1 cellular context compared by ENCODE assay signal in the genomic region with DNA sequence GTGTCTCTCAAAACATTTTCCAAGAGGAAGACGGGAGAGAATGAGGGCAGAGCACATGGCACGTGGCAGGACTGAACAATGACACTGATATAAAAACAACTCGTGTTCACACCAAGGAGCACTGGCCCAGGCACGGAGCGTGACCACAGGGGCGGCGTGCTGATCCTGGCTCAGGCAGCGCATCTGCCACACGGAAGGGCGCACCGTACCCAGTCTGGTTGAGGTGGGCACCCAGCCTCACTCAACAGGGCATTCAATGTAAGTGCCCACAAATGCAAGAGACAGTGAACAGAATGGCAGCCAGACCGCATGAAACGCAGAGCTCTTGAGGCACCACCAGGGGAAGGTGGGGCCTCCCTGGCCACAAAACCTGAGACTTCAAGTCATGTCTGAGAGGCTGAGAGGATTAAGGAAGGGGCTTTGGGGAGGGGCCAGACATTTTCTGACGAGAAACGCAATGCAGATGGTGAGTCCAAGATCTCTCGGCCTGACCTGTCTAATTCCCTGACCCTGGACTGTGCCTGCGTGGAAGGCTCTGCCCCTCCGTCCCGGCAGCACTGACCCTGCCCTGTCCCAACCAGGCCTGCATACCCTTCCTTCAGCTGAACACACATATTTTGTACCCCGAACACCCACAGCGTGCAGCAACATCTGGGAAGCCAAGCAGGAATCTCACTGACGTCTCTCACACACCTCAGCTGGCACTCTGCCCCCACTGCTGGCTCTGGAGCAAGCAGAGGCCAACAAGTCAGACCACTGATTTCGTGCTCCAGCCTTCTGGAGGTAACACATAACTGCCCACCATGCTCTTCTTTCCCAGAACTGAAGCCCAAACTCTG.
TF ChIP-seq lines count a peak whose summit lies in the region.

No MANE protein-coding gene starts in this region.

TF ChIP-seq in GM12878, 131 proteins besides CTCF, POLR2A, EP300 and RAD21 (continued from another document and continues in another):
- TF ChIP-seq BRCA1 (IDR thresholded peaks at IDR 0.05; ENCODE audit: low read depth, low read length) (no peak), MEF2B (IDR thresholded peaks at IDR 0.05; ENCODE audit: partially characterized antibody, poor library complexity, severe bottlenecking) (no peak), PKNOX1 (IDR thresholded peaks at IDR 0.05) (no peak), MTA3 (IDR thresholded peaks at IDR 0.05; ENCODE audit: borderline replicate concordance, low read length) (no peak), NKRF (conservative IDR thresholded peaks at IDR 0.05) (peak; percentile 37; the same call in 1 of the 2 replicates), ZNF207 (IDR thresholded peaks at IDR 0.05; ENCODE audit: borderline replicate concordance) (0 out of 2 replicates have a peak, but pooled peaks have one; percentile 41), KDM1A (IDR thresholded peaks at IDR 0.05; ENCODE audit: borderline replicate concordance) (no peak), FOXK2 (IDR thresholded peaks at IDR 0.05) (no peak), CHD1 (IDR thresholded peaks at IDR 0.05; ENCODE audit: low read depth, low read length) (no peak), IKZF2 (IDR thresholded peaks at IDR 0.05) (peak in 1 of 2 experiments; percentile 42; a peak in 1 of 4 replicates), HDGF (IDR thresholded peaks at IDR 0.05) (0 out of 2 replicates have a peak, but pooled peaks have one; percentile 54), STAT1 (conservative IDR thresholded peaks at IDR 0.05) (no peak), NFXL1 (IDR thresholded peaks at IDR 0.05; ENCODE audit: borderline replicate concordance) (no peak), RAD51 (IDR thresholded peaks at IDR 0.05) (no peak), BACH1 (IDR thresholded peaks at IDR 0.05; ENCODE audit: borderline replicate concordance) (no peak), CHD2 (IDR thresholded peaks at IDR 0.05; ENCODE audit: borderline replicate concordance, low read depth, low read length) (0 out of 2 replicates have a peak, but pooled peaks have one; percentile 24), BHLHE40 (IDR thresholded peaks at IDR 0.05; ENCODE audit: borderline replicate concordance in 1 of 2, low read depth in 2 of 2, low read length in 1 of 2) (peak; percentile 72 to 79; a peak in 3 of 4 replicates), E2F8 (IDR thresholded peaks at IDR 0.05; ENCODE audit: low read depth, partially characterized antibody) (no peak), RFX5 (IDR thresholded peaks at IDR 0.05; ENCODE audit: low read depth, low read length) (no peak), WRNIP1 (IDR thresholded peaks at IDR 0.05; ENCODE audit: borderline replicate concordance, low read depth, low read length) (no peak), BCLAF1 (IDR thresholded peaks at IDR 0.05) (no peak), YY1 (IDR thresholded peaks at IDR 0.05; ENCODE audit: low read depth, low read length) (0 out of 2 replicates have a peak, but pooled peaks have one; percentile 24), SUPT20H (IDR thresholded peaks at IDR 0.05; ENCODE audit: borderline replicate concordance, control insufficient read depth, low read depth, low read length) (no peak), TCF7 (IDR thresholded peaks at IDR 0.05; ENCODE audit: borderline replicate concordance) (no peak), POU2F2 (IDR thresholded peaks at IDR 0.05; ENCODE audit: borderline replicate concordance, low read depth, low read length) (no peak)
- TF ChIP-seq, protein P1, sequence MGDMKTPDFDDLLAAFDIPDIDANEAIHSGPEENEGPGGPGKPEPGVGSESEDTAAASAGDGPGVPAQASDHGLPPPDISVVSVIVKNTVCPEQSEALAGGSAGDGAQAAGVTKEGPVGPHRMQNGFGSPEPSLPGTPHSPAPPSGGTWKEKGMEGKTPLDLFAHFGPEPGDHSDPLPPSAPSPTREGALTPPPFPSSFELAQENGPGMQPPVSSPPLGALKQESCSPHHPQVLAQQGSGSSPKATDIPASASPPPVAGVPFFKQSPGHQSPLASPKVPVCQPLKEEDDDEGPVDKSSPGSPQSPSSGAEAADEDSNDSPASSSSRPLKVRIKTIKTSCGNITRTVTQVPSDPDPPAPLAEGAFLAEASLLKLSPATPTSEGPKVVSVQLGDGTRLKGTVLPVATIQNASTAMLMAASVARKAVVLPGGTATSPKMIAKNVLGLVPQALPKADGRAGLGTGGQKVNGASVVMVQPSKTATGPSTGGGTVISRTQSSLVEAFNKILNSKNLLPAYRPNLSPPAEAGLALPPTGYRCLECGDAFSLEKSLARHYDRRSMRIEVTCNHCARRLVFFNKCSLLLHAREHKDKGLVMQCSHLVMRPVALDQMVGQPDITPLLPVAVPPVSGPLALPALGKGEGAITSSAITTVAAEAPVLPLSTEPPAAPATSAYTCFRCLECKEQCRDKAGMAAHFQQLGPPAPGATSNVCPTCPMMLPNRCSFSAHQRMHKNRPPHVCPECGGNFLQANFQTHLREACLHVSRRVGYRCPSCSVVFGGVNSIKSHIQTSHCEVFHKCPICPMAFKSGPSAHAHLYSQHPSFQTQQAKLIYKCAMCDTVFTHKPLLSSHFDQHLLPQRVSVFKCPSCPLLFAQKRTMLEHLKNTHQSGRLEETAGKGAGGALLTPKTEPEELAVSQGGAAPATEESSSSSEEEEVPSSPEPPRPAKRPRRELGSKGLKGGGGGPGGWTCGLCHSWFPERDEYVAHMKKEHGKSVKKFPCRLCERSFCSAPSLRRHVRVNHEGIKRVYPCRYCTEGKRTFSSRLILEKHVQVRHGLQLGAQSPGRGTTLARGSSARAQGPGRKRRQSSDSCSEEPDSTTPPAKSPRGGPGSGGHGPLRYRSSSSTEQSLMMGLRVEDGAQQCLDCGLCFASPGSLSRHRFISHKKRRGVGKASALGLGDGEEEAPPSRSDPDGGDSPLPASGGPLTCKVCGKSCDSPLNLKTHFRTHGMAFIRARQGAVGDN (IDR thresholded peaks at IDR 0.05): peak; percentile 95
- TF ChIP-seq, protein P2, sequence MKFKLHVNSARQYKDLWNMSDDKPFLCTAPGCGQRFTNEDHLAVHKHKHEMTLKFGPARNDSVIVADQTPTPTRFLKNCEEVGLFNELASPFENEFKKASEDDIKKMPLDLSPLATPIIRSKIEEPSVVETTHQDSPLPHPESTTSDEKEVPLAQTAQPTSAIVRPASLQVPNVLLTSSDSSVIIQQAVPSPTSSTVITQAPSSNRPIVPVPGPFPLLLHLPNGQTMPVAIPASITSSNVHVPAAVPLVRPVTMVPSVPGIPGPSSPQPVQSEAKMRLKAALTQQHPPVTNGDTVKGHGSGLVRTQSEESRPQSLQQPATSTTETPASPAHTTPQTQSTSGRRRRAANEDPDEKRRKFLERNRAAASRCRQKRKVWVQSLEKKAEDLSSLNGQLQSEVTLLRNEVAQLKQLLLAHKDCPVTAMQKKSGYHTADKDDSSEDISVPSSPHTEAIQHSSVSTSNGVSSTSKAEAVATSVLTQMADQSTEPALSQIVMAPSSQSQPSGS (IDR thresholded peaks at IDR 0.05; ENCODE audit: low read length): no peak
- TF ChIP-seq, protein P3, sequence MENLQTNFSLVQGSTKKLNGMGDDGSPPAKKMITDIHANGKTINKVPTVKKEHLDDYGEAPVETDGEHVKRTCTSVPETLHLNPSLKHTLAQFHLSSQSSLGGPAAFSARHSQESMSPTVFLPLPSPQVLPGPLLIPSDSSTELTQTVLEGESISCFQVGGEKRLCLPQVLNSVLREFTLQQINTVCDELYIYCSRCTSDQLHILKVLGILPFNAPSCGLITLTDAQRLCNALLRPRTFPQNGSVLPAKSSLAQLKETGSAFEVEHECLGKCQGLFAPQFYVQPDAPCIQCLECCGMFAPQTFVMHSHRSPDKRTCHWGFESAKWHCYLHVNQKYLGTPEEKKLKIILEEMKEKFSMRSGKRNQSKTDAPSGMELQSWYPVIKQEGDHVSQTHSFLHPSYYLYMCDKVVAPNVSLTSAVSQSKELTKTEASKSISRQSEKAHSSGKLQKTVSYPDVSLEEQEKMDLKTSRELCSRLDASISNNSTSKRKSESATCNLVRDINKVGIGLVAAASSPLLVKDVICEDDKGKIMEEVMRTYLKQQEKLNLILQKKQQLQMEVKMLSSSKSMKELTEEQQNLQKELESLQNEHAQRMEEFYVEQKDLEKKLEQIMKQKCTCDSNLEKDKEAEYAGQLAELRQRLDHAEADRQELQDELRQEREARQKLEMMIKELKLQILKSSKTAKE (IDR thresholded peaks at IDR 0.05; ENCODE audit: low read depth, poor library complexity, severe bottlenecking): no peak
